1 cellular context compared by ENCODE assay signal in the genomic region with DNA sequence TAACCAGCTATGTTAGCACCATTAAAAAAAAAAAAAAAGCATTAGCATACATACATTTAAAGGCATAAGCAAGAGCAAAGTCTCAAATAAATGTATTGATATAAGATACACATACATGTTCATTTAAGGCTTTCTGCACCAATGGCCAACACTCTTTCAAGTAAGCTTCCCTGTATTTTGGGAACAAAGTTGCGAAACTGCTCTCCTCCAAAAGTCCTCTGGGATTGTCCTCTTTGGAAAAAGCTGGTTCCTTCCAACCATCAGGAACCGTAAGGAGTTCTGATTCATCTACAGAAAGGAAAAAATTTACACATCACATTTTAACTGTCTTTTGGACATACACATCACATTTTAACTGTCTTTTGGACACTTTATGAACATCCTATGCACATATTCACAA.
TF ChIP-seq lines count a peak whose summit lies in the region.

No MANE protein-coding gene starts in this region.

TF ChIP-seq in GM12878, 131 proteins besides CTCF, POLR2A, EP300 and RAD21:
- TF ChIP-seq KDM1A (IDR thresholded peaks at IDR 0.05; ENCODE audit: borderline replicate concordance) (no peak), ATF3 (IDR thresholded peaks at IDR 0.05; ENCODE audit: borderline replicate concordance, extremely low read depth, low read depth, low read length) (no peak), CHD2 (IDR thresholded peaks at IDR 0.05; ENCODE audit: borderline replicate concordance, low read depth, low read length) (no peak), PML (IDR thresholded peaks at IDR 0.05; ENCODE audit: low read length) (no peak), SREBF1 (IDR thresholded peaks at IDR 0.05; ENCODE audit: low read length) (no peak)
